8 cellular contexts compared by ENCODE assay signal in the genomic region with DNA sequence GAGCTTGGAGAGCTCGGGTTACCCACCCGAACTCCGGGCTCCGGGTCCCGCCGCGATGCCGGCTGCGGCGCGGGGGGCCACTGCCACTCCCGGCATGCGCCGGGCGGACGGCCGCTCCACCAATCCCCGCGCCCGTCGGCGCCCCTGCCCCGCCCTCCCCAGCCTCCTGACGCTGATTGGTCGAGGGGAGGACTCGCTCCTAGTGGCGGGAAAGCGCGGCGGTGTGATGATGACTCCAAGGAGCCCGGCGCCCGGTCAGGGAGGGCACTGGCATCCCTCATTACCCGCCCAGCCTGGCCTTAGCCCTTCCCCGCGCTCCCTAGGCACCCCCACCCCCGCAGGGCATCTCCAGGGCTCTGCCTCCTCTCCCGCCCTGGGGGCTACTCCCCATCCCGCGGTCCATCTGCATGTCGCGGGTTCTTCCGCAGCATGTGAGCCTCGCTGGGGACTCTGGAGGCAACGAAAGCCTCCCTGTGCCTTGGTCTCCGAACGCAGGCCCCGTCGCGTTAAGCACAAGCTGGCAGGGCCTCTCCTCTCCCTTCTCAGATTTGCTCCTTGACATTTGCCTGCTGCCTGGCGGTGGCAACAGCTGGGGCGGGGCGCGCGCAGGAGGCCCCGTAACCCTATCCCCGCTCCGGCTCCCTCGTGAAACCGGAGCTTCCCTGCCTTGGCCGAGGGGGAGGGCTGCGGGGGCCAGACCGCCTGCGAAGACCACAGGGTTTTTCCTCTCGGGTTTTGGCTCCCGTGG. TPM values are rescaled to one million over a fixed set of nuclear protein-coding genes. Genes with fewer than 3 reads are reported as not detected.
A peak's percentile ranks its signal among the peaks of the same experiment; 100 is the strongest.
DNase-seq lines count a peak whose midpoint lies in the region; ATAC-seq and FAIRE-seq lines count a peak whose summit lies in the region.

No MANE protein-coding gene starts in this region.

- peak overlapping the region; percentile 91 for H3K4me3 Mint-ChIP-seq in activated T-helper 1 cell treated with anti-CD3 and anti-CD28 coated beads, Interleukin-12 subunit alpha, Interleukin-12 subunit beta, Interleukin-2, Interleukin-4 antibody, amounts not matched to agents 30 ng/mL and 10 ng/mL and 1 ng/mL, durations not matched to agents 14 hours and 24 hours and 36 hours
- peak overlapping the region; percentile 84 for H3K4me3 Mint-ChIP-seq in natural killer cell treated with Interleukin-12 subunit alpha and Interleukin-12 subunit beta and Interleukin-15 and Interleukin-18, amount 100 ng/mL, for 72 hours
- H3K4me3 Mint-ChIP-seq in stimulated activated memory B cell treated with anti-CD40 and anti-IgM and Interleukin-4, amounts not matched to agents 10 μg/mL and 1 μg/mL and 100 μg/mL, for 72 hours, result peak overlapping the region; percentile 85

- DNase-seq in DMS79 (lab: John Stamatoyannopoulos, UW), result peak; percentile 82
- peak; percentile 88 for DNase-seq in LHCN-M2 (ENCODE audit: low read depth)
- DNase-seq in RCC 7860 (ENCODE audit: low spot score), result peak; percentile 65
- DNase-seq in activated T-helper 1 cell treated with anti-CD3 and anti-CD28 coated beads, Interleukin-12 subunit alpha, Interleukin-12 subunit beta, Interleukin-2, Interleukin-4 antibody, amounts not matched to agents 30 ng/mL and 10 ng/mL and 1 ng/mL, durations not matched to agents 14 hours and 24 hours and 36 hours (ENCODE audit: low spot score), result peak; percentile 80
- peak; percentile 73 for DNase-seq in fibroblast of peridontal ligament (ENCODE audit: extremely low read depth)
- DNase-seq in natural killer cell treated with Interleukin-12 subunit alpha and Interleukin-12 subunit beta and Interleukin-15 and Interleukin-18, amount 100 ng/mL, for 72 hours (ENCODE audit: low spot score), result peak; percentile 88

- H3K9me3 Mint-ChIP-seq in activated T-helper 1 cell treated with anti-CD3 and anti-CD28 coated beads, Interleukin-12 subunit alpha, Interleukin-12 subunit beta, Interleukin-2, Interleukin-4 antibody, amounts not matched to agents 30 ng/mL and 10 ng/mL and 1 ng/mL, durations not matched to agents 14 hours and 24 hours and 36 hours, result no peaks in the 10 kb centered on the region
- no peaks in the 10 kb centered on the region for H3K9me3 Mint-ChIP-seq in natural killer cell treated with Interleukin-12 subunit alpha and Interleukin-12 subunit beta and Interleukin-15 and Interleukin-18, amount 100 ng/mL, for 72 hours
- no peaks in the 10 kb centered on the region for H3K9me3 Mint-ChIP-seq in stimulated activated memory B cell treated with anti-CD40 and anti-IgM and Interleukin-4, amounts not matched to agents 10 μg/mL and 1 μg/mL and 100 μg/mL, for 72 hours

- peaks cover 18% of the 10 kb centered on the region for H3K4me1 Mint-ChIP-seq in activated T-helper 1 cell treated with anti-CD3 and anti-CD28 coated beads, Interleukin-12 subunit alpha, Interleukin-12 subunit beta, Interleukin-2, Interleukin-4 antibody, amounts not matched to agents 30 ng/mL and 10 ng/mL and 1 ng/mL, durations not matched to agents 14 hours and 24 hours and 36 hours (ENCODE audit: low read depth)
- H3K4me1 Mint-ChIP-seq in natural killer cell treated with Interleukin-12 subunit alpha and Interleukin-12 subunit beta and Interleukin-15 and Interleukin-18, amount 100 ng/mL, for 72 hours (ENCODE audit: low read depth in 2 of 2), result peaks cover 21 to 27% of the 10 kb centered on the region in 2 donors
- H3K4me1 Mint-ChIP-seq in stimulated activated memory B cell treated with anti-CD40 and anti-IgM and Interleukin-4, amounts not matched to agents 10 μg/mL and 1 μg/mL and 100 μg/mL, for 72 hours, result peaks cover 31% of the 10 kb centered on the region

- peaks cover 1% of the 10 kb centered on the region for H3K36me3 Mint-ChIP-seq in activated T-helper 1 cell treated with anti-CD3 and anti-CD28 coated beads, Interleukin-12 subunit alpha, Interleukin-12 subunit beta, Interleukin-2, Interleukin-4 antibody, amounts not matched to agents 30 ng/mL and 10 ng/mL and 1 ng/mL, durations not matched to agents 14 hours and 24 hours and 36 hours (ENCODE audit: low read depth)
- peaks cover 4% of the 10 kb centered on the region for H3K36me3 Mint-ChIP-seq in natural killer cell treated with Interleukin-12 subunit alpha and Interleukin-12 subunit beta and Interleukin-15 and Interleukin-18, amount 100 ng/mL, for 72 hours
- H3K36me3 Mint-ChIP-seq in stimulated activated memory B cell treated with anti-CD40 and anti-IgM and Interleukin-4, amounts not matched to agents 10 μg/mL and 1 μg/mL and 100 μg/mL, for 72 hours, result peaks cover 4% of the 10 kb centered on the region

- ATAC-seq in GM21786 (IDR thresholded peaks at IDR 0.05; ENCODE audit: unreplicated experiment), result peak; percentile 80
- peak; percentile 96 to 98 for ATAC-seq in natural killer cell treated with Interleukin-12 subunit alpha and Interleukin-12 subunit beta and Interleukin-15 and Interleukin-18, amount 100 ng/mL, for 72 hours
- peak; percentile 94 for ATAC-seq in stimulated activated memory B cell treated with anti-CD40 and anti-IgM and Interleukin-4, amounts not matched to agents 10 μg/mL and 1 μg/mL and 100 μg/mL, for 72 hours

- H3K27ac Mint-ChIP-seq in activated T-helper 1 cell treated with anti-CD3 and anti-CD28 coated beads, Interleukin-12 subunit alpha, Interleukin-12 subunit beta, Interleukin-2, Interleukin-4 antibody, amounts not matched to agents 30 ng/mL and 10 ng/mL and 1 ng/mL, durations not matched to agents 14 hours and 24 hours and 36 hours, result peak overlapping the region; percentile 70
- no peak overlapping the region for H3K27ac Mint-ChIP-seq in natural killer cell treated with Interleukin-12 subunit alpha and Interleukin-12 subunit beta and Interleukin-15 and Interleukin-18, amount 100 ng/mL, for 72 hours
- H3K27ac Mint-ChIP-seq in stimulated activated memory B cell treated with anti-CD40 and anti-IgM and Interleukin-4, amounts not matched to agents 10 μg/mL and 1 μg/mL and 100 μg/mL, for 72 hours, result peak overlapping the region; percentile 77

- H3K27me3 Mint-ChIP-seq in activated T-helper 1 cell treated with anti-CD3 and anti-CD28 coated beads, Interleukin-12 subunit alpha, Interleukin-12 subunit beta, Interleukin-2, Interleukin-4 antibody, amounts not matched to agents 30 ng/mL and 10 ng/mL and 1 ng/mL, durations not matched to agents 14 hours and 24 hours and 36 hours (ENCODE audit: insufficient read depth), result peaks cover 2% of the 10 kb centered on the region
- peaks cover 5 to 7% of the 10 kb centered on the region in 2 donors for H3K27me3 Mint-ChIP-seq in natural killer cell treated with Interleukin-12 subunit alpha and Interleukin-12 subunit beta and Interleukin-15 and Interleukin-18, amount 100 ng/mL, for 72 hours
- peaks cover 21% of the 10 kb centered on the region for H3K27me3 Mint-ChIP-seq in stimulated activated memory B cell treated with anti-CD40 and anti-IgM and Interleukin-4, amounts not matched to agents 10 μg/mL and 1 μg/mL and 100 μg/mL, for 72 hours

- intact Hi-C loops in activated T-helper 1 cell treated with anti-CD3 and anti-CD28 coated beads, Interleukin-12 subunit alpha, Interleukin-12 subunit beta, Interleukin-2, Interleukin-4 antibody, amounts not matched to agents 30 ng/mL and 10 ng/mL and 1 ng/mL, durations not matched to agents 14 hours and 24 hours and 36 hours (cut with micrococcal nuclease), result loop anchor here (1.0 kb wide), 4 partner anchors 17 to 56 kb away; a partner anchor contains a TSS

- FAIRE-seq in RCC 7860 (lab: Jason Lieb, UNC), result no peak

RNA-seq across cellular contexts. Expression of a gene that starts 1.7 kb away (rescaled TPM):
- total RNA-seq in LHCN-M2 (2014; rRNA removed), result 0.92 and 0.96 TPM in 2 replicates
- 1.4 TPM for polyA plus RNA-seq in LHCN-M2 (2012)
- 2.6 and 3.3 TPM in 2 replicates for total RNA-seq in activated T-helper 1 cell treated with anti-CD3 and anti-CD28 coated beads, Interleukin-12 subunit alpha, Interleukin-12 subunit beta, Interleukin-2, Interleukin-4 antibody, amounts not matched to agents 30 ng/mL and 10 ng/mL and 1 ng/mL, durations not matched to agents 14 hours and 24 hours and 36 hours
- total RNA-seq in natural killer cell treated with Interleukin-12 subunit alpha and Interleukin-12 subunit beta and Interleukin-15 and Interleukin-18, amount 100 ng/mL, for 72 hours, result 1 to 10 TPM; 1.4 to 5.0 TPM

RNA-seq across cellular contexts. Expression of a gene that starts 16.4 kb away (rescaled TPM):
- total RNA-seq in LHCN-M2 (2014; rRNA removed), result 28.4 and 29.3 TPM in 2 replicates
- 32.2 TPM for polyA plus RNA-seq in LHCN-M2 (2012)
- total RNA-seq in activated T-helper 1 cell treated with anti-CD3 and anti-CD28 coated beads, Interleukin-12 subunit alpha, Interleukin-12 subunit beta, Interleukin-2, Interleukin-4 antibody, amounts not matched to agents 30 ng/mL and 10 ng/mL and 1 ng/mL, durations not matched to agents 14 hours and 24 hours and 36 hours, result 54.2 and 56.2 TPM in 2 replicates
- total RNA-seq in natural killer cell treated with Interleukin-12 subunit alpha and Interleukin-12 subunit beta and Interleukin-15 and Interleukin-18, amount 100 ng/mL, for 72 hours, result 10 to 100 TPM; 41.6 to 82.8 TPM

RNA-seq across cellular contexts. Expression of a gene that starts 33.9 kb away (rescaled TPM):
- 147 and 166 TPM in 2 replicates for total RNA-seq in LHCN-M2 (2014; rRNA removed)
- polyA plus RNA-seq in LHCN-M2 (2012), result 182 TPM
- total RNA-seq in activated T-helper 1 cell treated with anti-CD3 and anti-CD28 coated beads, Interleukin-12 subunit alpha, Interleukin-12 subunit beta, Interleukin-2, Interleukin-4 antibody, amounts not matched to agents 30 ng/mL and 10 ng/mL and 1 ng/mL, durations not matched to agents 14 hours and 24 hours and 36 hours, result 261 and 264 TPM in 2 replicates
- 100 to 1,000 TPM; 183 to 358 TPM for total RNA-seq in natural killer cell treated with Interleukin-12 subunit alpha and Interleukin-12 subunit beta and Interleukin-15 and Interleukin-18, amount 100 ng/mL, for 72 hours

RNA-seq across cellular contexts. Expression of a gene that starts 45.0 kb away (rescaled TPM):
- total RNA-seq in LHCN-M2 (2014; rRNA removed), result 50.6 and 72.0 TPM in 2 replicates
- polyA plus RNA-seq in LHCN-M2 (2012), result 19.1 TPM
- 18.3 and 21.1 TPM in 2 replicates for total RNA-seq in activated T-helper 1 cell treated with anti-CD3 and anti-CD28 coated beads, Interleukin-12 subunit alpha, Interleukin-12 subunit beta, Interleukin-2, Interleukin-4 antibody, amounts not matched to agents 30 ng/mL and 10 ng/mL and 1 ng/mL, durations not matched to agents 14 hours and 24 hours and 36 hours
- 10 to 100 TPM; 38.4 to 42.5 TPM for total RNA-seq in natural killer cell treated with Interleukin-12 subunit alpha and Interleukin-12 subunit beta and Interleukin-15 and Interleukin-18, amount 100 ng/mL, for 72 hours

RNA-seq across cellular contexts. Expression of a gene that starts 51.8 kb away (rescaled TPM):
- not detected in 2 replicates for total RNA-seq in LHCN-M2 (2014; rRNA removed)
- polyA plus RNA-seq in LHCN-M2 (2012), result not detected
- total RNA-seq in activated T-helper 1 cell treated with anti-CD3 and anti-CD28 coated beads, Interleukin-12 subunit alpha, Interleukin-12 subunit beta, Interleukin-2, Interleukin-4 antibody, amounts not matched to agents 30 ng/mL and 10 ng/mL and 1 ng/mL, durations not matched to agents 14 hours and 24 hours and 36 hours, result not detected in 2 replicates
- 1 to 10 TPM in 1 of 2 donors, not detected in 1; 1.7 TPM for total RNA-seq in natural killer cell treated with Interleukin-12 subunit alpha and Interleukin-12 subunit beta and Interleukin-15 and Interleukin-18, amount 100 ng/mL, for 72 hours

Comparison
In these comparisons a context has a peak if more than half of its experiments do, and no peak if none do; other contexts are left out.
1. Peak in every context shown above with its lines: DNase-seq and ATAC-seq.
2. H3K27ac Mint-ChIP-seq: peak in activated T-helper 1 cell treated with anti-CD3 and anti-CD28 coated beads, Interleukin-12 subunit alpha, Interleukin-12 subunit beta, Interleukin-2, Interleukin-4 antibody, amounts not matched to agents 30 ng/mL and 10 ng/mL and 1 ng/mL, durations not matched to agents 14 hours and 24 hours and 36 hours (single experiment) and stimulated activated memory B cell treated with anti-CD40 and anti-IgM and Interleukin-4, amounts not matched to agents 10 μg/mL and 1 μg/mL and 100 μg/mL, for 72 hours (single experiment); none in natural killer cell treated with Interleukin-12 subunit alpha and Interleukin-12 subunit beta and Interleukin-15 and Interleukin-18, amount 100 ng/mL, for 72 hours (0 of 2).